Comparison of ENCODE assay signal across 17 cellular contexts in the genomic region with DNA sequence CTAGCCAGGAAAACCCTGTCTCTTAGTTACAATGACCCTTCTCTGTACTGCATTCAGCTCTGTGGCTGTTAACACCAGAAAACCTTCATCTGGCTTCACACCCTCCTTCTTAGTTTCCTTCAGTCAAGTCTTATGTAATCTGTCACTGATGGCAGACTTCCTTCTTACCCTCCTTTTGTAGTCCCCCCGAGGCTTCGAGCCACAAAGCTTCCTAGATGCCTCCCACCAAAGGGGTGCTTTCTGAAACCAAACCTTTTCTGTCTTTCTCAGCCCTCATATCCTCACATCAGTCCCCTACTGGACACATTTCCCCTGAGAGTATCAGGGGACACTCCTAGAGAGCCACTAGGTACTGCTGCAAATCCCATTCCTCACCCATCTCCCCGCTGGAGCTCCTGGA. TPM values are rescaled to one million over a fixed set of nuclear protein-coding genes. Genes with fewer than 3 reads are reported as not detected.
DNase-seq lines count a peak whose midpoint lies in the region; ATAC-seq and TF ChIP-seq lines count a peak whose summit lies in the region.
"Had no signal": no experiment of that assay in that cellular context is flagged by ENCODE, and none has a peak within 500 bp of the region (broad histone marks: within the 10 kb centered on the region; RNA-seq: fewer than 3 reads in every experiment).

No MANE protein-coding gene starts in this region.

- H3K4me2 ChIP-seq in neuronal stem cell (ENCODE audit: insufficient read depth, low read length, poor library complexity, severe bottlenecking), result no peak overlapping the region

- H3K27me3 ChIP-seq in ectodermal cell (ENCODE audit: control insufficient read depth, insufficient read depth, low read length, poor library complexity, severe bottlenecking) (no peaks in the 10 kb centered on the region), neuronal stem cell (ENCODE audit: control insufficient read depth in 3 of 3, insufficient read depth in 3 of 3, low read depth in 1 of 3, low read length in 3 of 3) (no peaks in the 10 kb centered on the region)

- no peak overlapping the region for H2BK15ac ChIP-seq in neuronal stem cell (ENCODE audit: low read length)

- H3K4me3 ChIP-seq in ectodermal cell (ENCODE audit: insufficient read depth, low read depth, low read length) (no peak overlapping the region), neuronal stem cell (ENCODE audit: low read length in 2 of 2) (no peak overlapping the region)
- H3K4me3 ChIP-seq: GM23248 had no signal

- H3K9ac ChIP-seq in neuronal stem cell (ENCODE audit: low read depth, low read length, poor library complexity), result no peak overlapping the region
- H3K9ac ChIP-seq: GM23248 had no signal

- H3K9me3 Mint-ChIP-seq in WTC11 (no peaks in the 10 kb centered on the region), nephron progenitor cell (no peaks in the 10 kb centered on the region)
- H3K9me3 Mint-ChIP-seq: CD4-positive, alpha-beta T cell had no signal

- no peak overlapping the region for H2AFZ ChIP-seq in neuronal stem cell (ENCODE audit: low read length)
- H2AFZ ChIP-seq: GM23248 had no signal

- CTCF ChIA-PET in WTC11 (lab: Charles Lee), result interaction anchor here (0.9 to 13.9 kb wide), 10 partner anchors 8 to 103 kb away, joined by 3 to 377 read pairs (median 6); partner anchors contain the start of genes AP1G2 and THTPA

- H3K27ac Mint-ChIP-seq in WTC11 (peak overlapping the region; percentile 93), nephron progenitor cell (peak overlapping the region; percentile 6)
- H3K27ac Mint-ChIP-seq: CD4-positive, alpha-beta T cell had no signal

- TF ChIP-seq CTCF in WTC11 (IDR thresholded peaks at IDR 0.05) (no peak), nephron progenitor cell (IDR thresholded peaks at IDR 0.05) (no peak)

- no peak overlapping the region for H3K14ac ChIP-seq in neuronal stem cell (ENCODE audit: low read length)

- H2BK12ac ChIP-seq in neuronal stem cell (ENCODE audit: low read length), result no peak overlapping the region

- H3K27ac ChIP-seq in ectodermal cell (ENCODE audit: insufficient read depth, low read depth, low read length, poor library complexity, severe bottlenecking), result peak overlapping the region; percentile 67
- H3K27ac ChIP-seq in neuronal stem cell (replicated peaks; ENCODE audit: low read length), result no peak overlapping the region
- H3K27ac ChIP-seq: GM23248 had no signal

- H2BK5ac ChIP-seq in neuronal stem cell (ENCODE audit: low read length), result no peak overlapping the region

- H3K23ac ChIP-seq in neuronal stem cell (ENCODE audit: low read depth, low read length, poor library complexity), result no peak overlapping the region

- H3K79me1 ChIP-seq in neuronal stem cell (ENCODE audit: low read depth, low read length), result no peaks in the 10 kb centered on the region

- no peaks in the 10 kb centered on the region for H3K9me3 ChIP-seq in ectodermal cell (ENCODE audit: control insufficient read depth, low read length)
- H3K9me3 ChIP-seq in neuronal stem cell (replicated peaks in 1 of 2; ENCODE audit: control insufficient read depth in 2 of 2, insufficient read depth in 1 of 2, low read depth in 1 of 2, low read length in 2 of 2), result no peaks in the 10 kb centered on the region

- no peak overlapping the region for H2AK5ac ChIP-seq in neuronal stem cell (ENCODE audit: low read depth, low read length)

- H3K4me3 Mint-ChIP-seq in WTC11 (no peak overlapping the region), nephron progenitor cell (no peak overlapping the region)
- H3K4me3 Mint-ChIP-seq: CD4-positive, alpha-beta T cell had no signal

- H3K27me3 Mint-ChIP-seq in WTC11 (ENCODE audit: low read depth) (no peaks in the 10 kb centered on the region; the same call in 1 of the 2 replicates), nephron progenitor cell (ENCODE audit: low read depth, poor library complexity) (peaks cover 3% of the 10 kb centered on the region)
- H3K27me3 Mint-ChIP-seq: CD4-positive, alpha-beta T cell had no signal

- DNase-seq in G401 (ENCODE audit: low spot score) (peak; percentile 68), WTC11 (ENCODE audit: low spot score) (no peak), nephron progenitor cell (no peak), neuronal stem cell (ENCODE audit: low spot score) (no peak), hepatic stellate cell (ENCODE audit: low spot score) (no peak), kidney tubule cell (ENCODE audit: low spot score) (no peak)
- DNase-seq: ACHN; AML-193; Calu3; CD4-positive, alpha-beta T cell; DMS79; GM23248; KBM-7; NCI-H1436; NCI-H2081 treated with DMSO at 0.1 percent for 48 hours; NCI-H510A treated with DMSO at 0.1 percent for 48 hours had no signal

- H3K4me1 Mint-ChIP-seq in WTC11, result peaks cover 63% of the 10 kb centered on the region
- peaks cover 34% of the 10 kb centered on the region for H3K4me1 Mint-ChIP-seq in nephron progenitor cell

- no peak overlapping the region for H3K4ac ChIP-seq in neuronal stem cell (ENCODE audit: low read length)

- 63 to 71% methylated on average over 3 of the region's 3 CpGs for WGBS in ectodermal cell, 2 experiments
- WGBS in neuronal stem cell (ENCODE audit: extremely low coverage in 2 of 2, insufficient read length in 2 of 2, insufficient replicate concordance in 1 of 2), 2 donors, result no CpG with 5 or more reads among the region's 3 CpGs

- no peak for ATAC-seq in WTC11

- in situ Hi-C loops in G401 (cut with HindIII; ENCODE audit: low sequenced_read_pairs), result no loop called here

- no peaks in the 10 kb centered on the region for H3K36me3 ChIP-seq in ectodermal cell (ENCODE audit: control insufficient read depth, insufficient read depth, low read length)
- H3K36me3 ChIP-seq in neuronal stem cell (replicated peaks in 1 of 2; ENCODE audit: control insufficient read depth in 2 of 2, insufficient read depth in 2 of 2, low read length in 2 of 2), result peaks cover 0 to 3% of the 10 kb centered on the region in 2 donors

- H3K4me1 ChIP-seq in ectodermal cell (ENCODE audit: control insufficient read depth, insufficient read depth, low read length), result peaks cover 46% of the 10 kb centered on the region
- H3K4me1 ChIP-seq in neuronal stem cell (ENCODE audit: control insufficient read depth in 2 of 2, insufficient read depth in 1 of 2, low read depth in 1 of 2, low read length in 2 of 2), result peaks cover 5 to 17% of the 10 kb centered on the region in 2 donors

- H4K91ac ChIP-seq in neuronal stem cell (ENCODE audit: low read depth, low read length, poor library complexity), result no peak overlapping the region

- H3K18ac ChIP-seq in neuronal stem cell (ENCODE audit: low read length), result no peak overlapping the region

- no peaks in the 10 kb centered on the region for H3K36me3 Mint-ChIP-seq in WTC11
- H3K36me3 Mint-ChIP-seq in nephron progenitor cell (ENCODE audit: low read depth), result peaks cover 5% of the 10 kb centered on the region

- H4K8ac ChIP-seq in neuronal stem cell (ENCODE audit: low read depth, low read length), result no peak overlapping the region

- POLR2A ChIA-PET in WTC11 (lab: Charles Lee), result interaction anchor here (0.5 to 6.0 kb wide), 3 partner anchors 34 to 74 kb away, joined by 4 to 73 read pairs (median 5); no protein-coding TSS in a partner anchor

- no peak overlapping the region for H2BK120ac ChIP-seq in neuronal stem cell (ENCODE audit: low read depth, low read length)

TF ChIP-seq in WTC11, 78 proteins besides CTCF, POLR2A, EP300 and RAD21:
- TF ChIP-seq, protein P1, sequence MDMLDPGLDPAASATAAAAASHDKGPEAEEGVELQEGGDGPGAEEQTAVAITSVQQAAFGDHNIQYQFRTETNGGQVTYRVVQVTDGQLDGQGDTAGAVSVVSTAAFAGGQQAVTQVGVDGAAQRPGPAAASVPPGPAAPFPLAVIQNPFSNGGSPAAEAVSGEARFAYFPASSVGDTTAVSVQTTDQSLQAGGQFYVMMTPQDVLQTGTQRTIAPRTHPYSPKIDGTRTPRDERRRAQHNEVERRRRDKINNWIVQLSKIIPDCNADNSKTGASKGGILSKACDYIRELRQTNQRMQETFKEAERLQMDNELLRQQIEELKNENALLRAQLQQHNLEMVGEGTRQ (CRISPR knock-in tag; IDR thresholded peaks at IDR 0.05), result no peak
- TF ChIP-seq NFYB (CRISPR knock-in tag; conservative IDR thresholded peaks at IDR 0.05; ENCODE audit: low read depth) (no peak), SMAD4 (CRISPR knock-in tag; IDR thresholded peaks at IDR 0.05) (no peak), ZNF121 (CRISPR knock-in tag; IDR thresholded peaks at IDR 0.05) (no peak), RELA (CRISPR knock-in tag; IDR thresholded peaks at IDR 0.05; ENCODE audit: borderline replicate concordance) (no peak)
- TF ChIP-seq, protein P2, sequence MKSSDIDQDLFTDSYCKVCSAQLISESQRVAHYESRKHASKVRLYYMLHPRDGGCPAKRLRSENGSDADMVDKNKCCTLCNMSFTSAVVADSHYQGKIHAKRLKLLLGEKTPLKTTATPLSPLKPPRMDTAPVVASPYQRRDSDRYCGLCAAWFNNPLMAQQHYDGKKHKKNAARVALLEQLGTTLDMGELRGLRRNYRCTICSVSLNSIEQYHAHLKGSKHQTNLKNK (CRISPR knock-in tag; IDR thresholded peaks at IDR 0.05), result no peak

RNA-seq across cellular contexts. Expression of gene NGDN, which starts 16.6 kb away (rescaled TPM):
- 47.6 and 52.1 TPM in 2 replicates for total RNA-seq in G401 (2014; rRNA removed; shearing (Covaris generic))
- 37.4 to 45.5 TPM (median 43.3 TPM) in 3 replicates for total RNA-seq in WTC11 (2021)
- 54.9 TPM for polyA plus RNA-seq in ectodermal cell (2013, experiment 1 of 4)
- 53.1 TPM for polyA plus RNA-seq in ectodermal cell (2013, experiment 2 of 4)
- 46.4 TPM for polyA plus RNA-seq in ectodermal cell (2013, experiment 3 of 4)
- 51.8 TPM for polyA plus RNA-seq in ectodermal cell (2013, experiment 4 of 4)
- polyA plus RNA-seq in neuronal stem cell (2013, experiment 1 of 2), result 75.8 TPM
- polyA plus RNA-seq in neuronal stem cell (2013, experiment 2 of 2), result 73.0 TPM

RNA-seq across cellular contexts. Expression of gene MYH7, which starts 50.7 kb away (rescaled TPM):
- total RNA-seq in G401 (2014; rRNA removed; shearing (Covaris generic)), result not detected in 2 replicates
- total RNA-seq in WTC11 (2021), result 0.02 TPM in 1 of 3 replicates, not detected in the others
- 0.46 TPM for polyA plus RNA-seq in ectodermal cell (2013, experiment 1 of 4)
- 0.44 TPM for polyA plus RNA-seq in ectodermal cell (2013, experiment 2 of 4)
- polyA plus RNA-seq in ectodermal cell (2013, experiment 3 of 4), result 0.32 TPM
- 0.57 TPM for polyA plus RNA-seq in ectodermal cell (2013, experiment 4 of 4)
- polyA plus RNA-seq in neuronal stem cell (2013, experiment 1 of 2), result 0.20 TPM
- polyA plus RNA-seq in neuronal stem cell (2013, experiment 2 of 2), result 0.19 TPM
- total RNA-seq: Calu3; CD4-positive, alpha-beta T cell; GM23248 had no signal
- polyA plus RNA-seq: GM23248 had no signal
